17 cellular contexts compared by ENCODE assay signal in genomic region chr1:77516106-77516505, GRCh38.
DNase-seq lines count a peak whose midpoint lies in the region; ATAC-seq, FAIRE-seq and TF ChIP-seq lines count a peak whose summit lies in the region.
"Had no signal": no experiment of that assay in that cellular context is flagged by ENCODE, and none has a peak within 500 bp of the region (broad histone marks: within the 10 kb centered on the region; RNA-seq: fewer than 3 reads in every experiment).

No MANE protein-coding gene starts in this region.

- peak; percentile 13 for DNase-seq in RPMI7951 (ENCODE audit: low read depth)
- no peak for DNase-seq in caudate nucleus (lab: John Stamatoyannopoulos, UW)
- DNase-seq in naive thymus-derived CD4-positive, alpha-beta T cell: no peak
- no peak for DNase-seq in urothelium cell line (ENCODE audit: low spot score)
- DNase-seq in NCI-H748 treated with DMSO at 0.1 percent for 48 hours (lab: John Stamatoyannopoulos, UW): no peak
- DNase-seq in Peyer's patch: no peak
- no peak for DNase-seq in ureter (ENCODE audit: low spot score)
- DNase-seq: CD4-positive, CD25-positive, alpha-beta regulatory T cell; DMS153; NCI-H1092; NCI-H2081 treated with DMSO at 0.1 percent for 48 hours; NCI-H510A treated with DMSO at 0.1 percent for 48 hours had no signal

- no peaks in the 10 kb centered on the region for H3K27me3 ChIP-seq in naive thymus-derived CD4-positive, alpha-beta T cell (ENCODE audit: control insufficient read depth in 2 of 2, insufficient read depth in 2 of 2, low read length in 2 of 2)
- H3K27me3 ChIP-seq in Peyer's patch: no peaks in the 10 kb centered on the region
- H3K27me3 ChIP-seq: MG63 had no signal

- POLR2A ChIA-PET in naive thymus-derived CD4-positive, alpha-beta T cell (lab: Charles Lee): no interaction called here

- peaks cover 0 to 63% (median 56%) of the 10 kb centered on the region in 5 donors for H3K36me3 Mint-ChIP-seq in naive thymus-derived CD4-positive, alpha-beta T cell

- H3K36me3 ChIP-seq in naive thymus-derived CD4-positive, alpha-beta T cell (ENCODE audit: control insufficient read depth in 2 of 3, insufficient read depth in 3 of 3, low read length in 3 of 3): peaks cover 0 to 31% (median 0%) of the 10 kb centered on the region in 3 experiments
- no peaks in the 10 kb centered on the region for H3K36me3 ChIP-seq in Peyer's patch
- H3K36me3 ChIP-seq: MG63 had no signal

- no peak for TF ChIP-seq CTCF in Peyer's patch (IDR thresholded peaks at IDR 0.05)

- no peak for TF ChIP-seq POLR2A in Peyer's patch (IDR thresholded peaks at IDR 0.05)

- H3K4me1 Mint-ChIP-seq in naive thymus-derived CD4-positive, alpha-beta T cell: peaks cover 0 to 16% (median 5%) of the 10 kb centered on the region in 7 donors
- H3K4me1 Mint-ChIP-seq: B cell; CD4-positive, CD25-positive, alpha-beta regulatory T cell had no signal

- CTCF ChIA-PET in naive thymus-derived CD4-positive, alpha-beta T cell (lab: Charles Lee): no interaction called here

- no peaks in the 10 kb centered on the region for H3K27me3 Mint-ChIP-seq in naive thymus-derived CD4-positive, alpha-beta T cell

- H3K9me3 ChIP-seq in naive thymus-derived CD4-positive, alpha-beta T cell (ENCODE audit: control insufficient read depth in 2 of 3, low read length in 3 of 3): peaks cover 0 to 14% (median 7%) of the 10 kb centered on the region in 3 experiments
- peaks cover 0 to 10% (median 0%) of the 10 kb centered on the region in 4 donors for H3K9me3 ChIP-seq in Peyer's patch
- H3K9me3 ChIP-seq: Caco-2, MG63 had no signal

- H3K27ac ChIP-seq in caudate nucleus (ENCODE audit: low read depth, low read length) (peak overlapping the region; percentile 98), Peyer's patch (no peak overlapping the region)
- H3K27ac ChIP-seq in naive thymus-derived CD4-positive, alpha-beta T cell (ENCODE audit: low read depth, low read length): no peak overlapping the region

- peak overlapping the region in 1 of 10 donors; percentile 21 for H3K4me3 Mint-ChIP-seq in naive thymus-derived CD4-positive, alpha-beta T cell
- H3K4me3 Mint-ChIP-seq: B cell had no signal

- H3K27ac Mint-ChIP-seq in naive thymus-derived CD4-positive, alpha-beta T cell: peak overlapping the region in 5 of 9 donors; percentile 22 to 90 (median 63)
- H3K27ac Mint-ChIP-seq: B cell had no signal

- H3K4me1 ChIP-seq in naive thymus-derived CD4-positive, alpha-beta T cell (ENCODE audit: control insufficient read depth in 2 of 2, insufficient read depth in 2 of 2, low read length in 2 of 2): no peaks in the 10 kb centered on the region
- H3K4me1 ChIP-seq in Peyer's patch: no peaks in the 10 kb centered on the region
- H3K4me1 ChIP-seq: Caco-2 had no signal

- H3K9me3 Mint-ChIP-seq in naive thymus-derived CD4-positive, alpha-beta T cell: peaks cover 6 to 41% (median 11%) of the 10 kb centered on the region in 11 donors

- FAIRE-seq in urothelium cell line (lab: Jason Lieb, UNC): peak; percentile 50
- FAIRE-seq: GM12892, HepG2 had no signal

- no peak for ATAC-seq in naive thymus-derived CD4-positive, alpha-beta T cell

- intact Hi-C loops in naive thymus-derived CD4-positive, alpha-beta T cell (cut with micrococcal nuclease): no loop called here

- H3K4me3 ChIP-seq in naive thymus-derived CD4-positive, alpha-beta T cell (ENCODE audit: low read length): no peak overlapping the region
- no peak overlapping the region for H3K4me3 ChIP-seq in Peyer's patch
- H3K4me3 ChIP-seq: MG63 had no signal
